Comparison of ENCODE assay signal across 19 cellular contexts in the genomic region with DNA sequence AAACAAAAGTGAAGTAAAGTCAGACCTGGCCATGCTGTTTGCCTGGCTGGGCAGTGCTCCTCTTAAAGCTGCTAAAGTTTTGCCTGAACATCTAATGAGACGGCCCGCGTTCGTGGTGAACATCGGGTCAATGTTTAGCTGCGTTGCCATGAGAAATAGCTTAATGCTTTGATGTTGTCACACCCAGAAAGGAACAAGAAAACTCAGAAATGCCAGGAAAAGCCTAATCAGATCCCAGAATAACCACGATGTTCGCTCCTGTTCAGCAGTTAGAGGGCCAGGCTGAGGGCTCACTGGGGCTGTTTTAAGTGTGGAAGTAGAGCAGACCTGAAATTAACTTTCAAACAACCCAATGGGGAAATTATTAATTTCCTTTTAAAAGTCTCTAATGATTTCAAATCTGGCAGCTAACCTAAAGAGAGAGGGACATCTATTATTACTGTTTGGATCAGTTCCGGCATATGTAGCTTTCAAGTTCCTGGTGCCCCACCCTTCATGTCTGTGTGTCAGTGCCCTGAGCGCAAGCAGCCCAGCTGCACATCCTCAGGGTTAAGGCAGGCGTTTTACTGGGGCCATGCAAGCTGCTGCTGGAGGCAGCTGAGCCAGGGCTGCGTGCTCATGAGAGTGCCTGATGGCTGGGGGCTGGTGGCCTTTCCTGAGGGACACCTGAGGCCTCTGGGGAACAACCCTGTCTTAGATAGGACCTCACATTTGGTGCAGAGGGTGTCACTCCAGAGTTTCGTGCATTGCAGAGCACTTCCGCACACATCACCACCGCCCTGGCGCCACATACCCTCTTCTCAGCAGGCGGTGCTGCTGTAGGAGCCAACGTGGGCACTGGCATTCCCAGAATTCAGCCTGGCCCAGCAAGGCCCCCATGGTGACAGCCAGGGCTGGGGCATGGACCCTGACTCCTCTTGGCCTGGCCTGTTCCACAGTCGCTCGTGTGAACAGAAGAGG.
A peak's percentile ranks its signal among the peaks of the same experiment; 100 is the strongest.
DNase-seq lines count a peak whose midpoint lies in the region; ATAC-seq, FAIRE-seq and TF ChIP-seq lines count a peak whose summit lies in the region.
"Had no signal": no experiment of that assay in that cellular context is flagged by ENCODE, and none has a peak within 500 bp of the region (broad histone marks: within the 10 kb centered on the region; RNA-seq: fewer than 3 reads in every experiment).

No MANE protein-coding gene starts in this region.

- H3K36me3 ChIP-seq in vagina: no peaks in the 10 kb centered on the region
- H3K36me3 ChIP-seq in kidney (ENCODE audit: control insufficient read depth in 1 of 2, insufficient read depth in 2 of 2, low read length in 2 of 2): no peaks in the 10 kb centered on the region

- TF ChIP-seq CTCF in coronary artery (IDR thresholded peaks at IDR 0.05) (no peak), osteocyte (IDR thresholded peaks at IDR 0.05) (no peak), vagina (IDR thresholded peaks at IDR 0.05) (no peak), kidney (IDR thresholded peaks at IDR 0.05; ENCODE audit: borderline replicate concordance, extremely low read depth, insufficient read depth) (no peak)

- intact Hi-C loops in left colon (cut with DNase I, micrococcal nuclease) (no loop called here), vagina (cut with DNase I) (no loop called here), kidney (cut with DNase I) (no loop called here)

- H3K9me3 Mint-ChIP-seq in osteocyte (ENCODE audit: unreplicated experiment): no peaks in the 10 kb centered on the region
- H3K9me3 Mint-ChIP-seq: CD4-positive, CD25-positive, alpha-beta regulatory T cell had no signal

- H3K4me3 Mint-ChIP-seq in osteocyte (ENCODE audit: unreplicated experiment): no peak overlapping the region
- H3K4me3 Mint-ChIP-seq: CD4-positive, CD25-positive, alpha-beta regulatory T cell had no signal

- no peaks in the 10 kb centered on the region for H3K27me3 ChIP-seq in vagina

- H3K4me1 ChIP-seq in vagina (peaks cover 14% of the 10 kb centered on the region), kidney (ENCODE audit: control insufficient read depth in 1 of 2, insufficient read depth in 1 of 2, low read depth in 1 of 2, low read length in 2 of 2) (no peaks in the 10 kb centered on the region)
- H3K4me1 ChIP-seq: Caco-2 had no signal

- DNase-seq in coronary artery (ENCODE audit: low spot score): peak; percentile 66
- peak in 1 of 2 donors; percentile 47 for DNase-seq in left colon
- DNase-seq in osteocyte (ENCODE audit: extremely low spot score, unreplicated experiment): peak; percentile 65
- peak; percentile 84 to 88 for DNase-seq in vagina (ENCODE audit: extremely low spot score in 2 of 2)
- no peak for DNase-seq in kidney
- DNase-seq in GM19240 (ENCODE audit: insufficient read length, low spot score): no peak
- DNase-seq: Caco-2; CD4-positive, CD25-positive, alpha-beta regulatory T cell; DMS153; MV-4-11; NCI-H1417; NCI-H1930; NCI-H446; NCI-H69; NK-92 treated with Interleukin-12 subunit alpha and Interleukin-12 subunit beta, amount 100 ng/mL, for 24 hours; SHP77 treated with DMSO at 0.1 percent for 48 hours had no signal

- H3K4me3 ChIP-seq in coronary artery (no peak overlapping the region), vagina (no peak overlapping the region), kidney (ENCODE audit: low read length in 2 of 2) (no peak overlapping the region)

- no peaks in the 10 kb centered on the region for H3K27me3 Mint-ChIP-seq in osteocyte (ENCODE audit: unreplicated experiment)

- H3K4me1 Mint-ChIP-seq in osteocyte (ENCODE audit: unreplicated experiment): peaks cover 26% of the 10 kb centered on the region
- H3K4me1 Mint-ChIP-seq: CD4-positive, CD25-positive, alpha-beta regulatory T cell had no signal

- H3K9me3 ChIP-seq in vagina: no peaks in the 10 kb centered on the region
- no peaks in the 10 kb centered on the region for H3K9me3 ChIP-seq in kidney (ENCODE audit: control insufficient read depth in 1 of 2, low read length in 2 of 2)
- H3K9me3 ChIP-seq: Caco-2 had no signal

- peak; percentile 89 for ATAC-seq in left colon
- no peak for ATAC-seq in HG02678 (IDR thresholded peaks at IDR 0.05; ENCODE audit: unreplicated experiment)

- no peak overlapping the region for H3K27ac Mint-ChIP-seq in osteocyte (ENCODE audit: unreplicated experiment)
- H3K27ac Mint-ChIP-seq: CD4-positive, CD25-positive, alpha-beta regulatory T cell had no signal

- H3K36me3 Mint-ChIP-seq in osteocyte (ENCODE audit: unreplicated experiment): peaks cover 1% of the 10 kb centered on the region
- H3K36me3 Mint-ChIP-seq: CD4-positive, CD25-positive, alpha-beta regulatory T cell had no signal

- TF ChIP-seq POLR2A in vagina (IDR thresholded peaks at IDR 0.05): no peak

- H3K9ac ChIP-seq in kidney (ENCODE audit: low read length in 2 of 2): no peak overlapping the region

- H3K27ac ChIP-seq in coronary artery: no peak overlapping the region
- H3K27ac ChIP-seq in vagina: no peak overlapping the region
- no peak overlapping the region for H3K27ac ChIP-seq in kidney (ENCODE audit: low read depth in 2 of 2, low read length in 2 of 2)

- no peak for FAIRE-seq in kidney (lab: Jason Lieb, UNC)
- FAIRE-seq: GM12892, H54 had no signal

Comparison
In these comparisons a context has a peak if more than half of its experiments do, and no peak if none do; other contexts are left out.
1. DNase-seq: peak in coronary artery (single experiment), osteocyte (single experiment) and vagina (2 of 2); none in kidney (single experiment) and GM19240 (single experiment).